26 cellular contexts compared by ENCODE assay signal in genomic region chrX:13248867-13249521, GRCh38.
DNase-seq lines count a peak whose midpoint lies in the region; ATAC-seq, FAIRE-seq and TF ChIP-seq lines count a peak whose summit lies in the region.
"Had no signal": no experiment of that assay in that cellular context is flagged by ENCODE, and none has a peak within 500 bp of the region (broad histone marks: within the 10 kb centered on the region; RNA-seq: fewer than 3 reads in every experiment).

No MANE protein-coding gene starts in this region.

- ATAC-seq in left ventricle myocardium superior = no peak
- no peak for ATAC-seq in K562
- no peak for ATAC-seq in GM23338
- ATAC-seq: activated naive CD8-positive, alpha-beta T cell treated with anti-CD3 and anti-CD28 coated beads, Interleukin-2, amount 50 U/mL, for 24 hours; foreskin keratinocyte had no signal

- H2AFZ ChIP-seq in K562 (ENCODE audit: low read depth, low read length) (no peak overlapping the region), GM23338 (no peak overlapping the region)

- H3K27ac Mint-ChIP-seq in mesothelial cell of epicardium = peak overlapping the region; percentile 81
- no peak overlapping the region for H3K27ac Mint-ChIP-seq in GM23338
- H3K27ac Mint-ChIP-seq: activated B cell treated with CpG ODN at 0.5 μM for 24 hours; activated naive CD8-positive, alpha-beta T cell treated with anti-CD3 and anti-CD28 coated beads, Interleukin-2, amount 50 U/mL, for 24 hours; dendritic cell treated with granulocyte-macrophage colony-stimulating factor and Interleukin-4, amounts not matched to agents 40 ng/mL and 50 ng/mL, for 4 days; T-helper 2 cell treated with Interferon-gamma antibody and Interleukin-4, amounts not matched to agents 5 μg/mL and 100 μg/mL, for 36 hours had no signal

- H3K9me3 Mint-ChIP-seq in mesothelial cell of epicardium = peaks cover 52% of the 10 kb centered on the region
- no peaks in the 10 kb centered on the region for H3K9me3 Mint-ChIP-seq in GM23338
- H3K9me3 Mint-ChIP-seq: activated B cell treated with CpG ODN at 0.5 μM for 24 hours; activated naive CD8-positive, alpha-beta T cell treated with anti-CD3 and anti-CD28 coated beads, Interleukin-2, amount 50 U/mL, for 24 hours; dendritic cell treated with granulocyte-macrophage colony-stimulating factor and Interleukin-4, amounts not matched to agents 40 ng/mL and 50 ng/mL, for 4 days; T-helper 2 cell treated with Interferon-gamma antibody and Interleukin-4, amounts not matched to agents 5 μg/mL and 100 μg/mL, for 36 hours had no signal

- H3K9me3 ChIP-seq in left ventricle myocardium inferior (replicated peaks) (no peaks in the 10 kb centered on the region), K562 (replicated peaks; ENCODE audit: control insufficient read depth, insufficient read depth, low read depth, low read length) (peaks cover 8% of the 10 kb centered on the region)
- H3K9me3 ChIP-seq: HAP-1 had no signal

- H3K79me2 ChIP-seq in K562 (ENCODE audit: control insufficient read depth, insufficient read depth, low read length) = no peaks in the 10 kb centered on the region
- no peaks in the 10 kb centered on the region for H3K79me2 ChIP-seq in GM23338 (replicated peaks; ENCODE audit: insufficient read depth)

- H3K36me3 ChIP-seq in left ventricle myocardium inferior (no peaks in the 10 kb centered on the region), K562 (ENCODE audit: control insufficient read depth, insufficient read depth, low read length) (no peaks in the 10 kb centered on the region), H7 (replicated peaks; ENCODE audit: control insufficient read depth, insufficient read depth, low read length) (no peaks in the 10 kb centered on the region), GM23338 (ENCODE audit: insufficient read depth) (no peaks in the 10 kb centered on the region)
- H3K36me3 ChIP-seq: HAP-1, tibial artery had no signal

- 27% methylated on average over 9 of the region's 10 CpGs for WGBS in K562 (ENCODE audit: insufficient coverage, low coverage, missing lambda C conversion rate)

- no peaks in the 10 kb centered on the region for H3K27me3 Mint-ChIP-seq in mesothelial cell of epicardium (ENCODE audit: low read depth)
- H3K27me3 Mint-ChIP-seq in GM23338 (ENCODE audit: insufficient read depth, low read depth, poor library complexity) = peaks cover 2% of the 10 kb centered on the region
- H3K27me3 Mint-ChIP-seq: activated B cell treated with CpG ODN at 0.5 μM for 24 hours; activated naive CD8-positive, alpha-beta T cell treated with anti-CD3 and anti-CD28 coated beads, Interleukin-2, amount 50 U/mL, for 24 hours had no signal

- FAIRE-seq in K562 (lab: Jason Lieb, UNC) = no peak
- FAIRE-seq: A204.1, keratinocyte, RCC 7860 had no signal

- H4K20me1 ChIP-seq in K562 (replicated peaks; ENCODE audit: control insufficient read depth, insufficient read depth, low read length) = no peaks in the 10 kb centered on the region
- H4K20me1 ChIP-seq in GM23338 (replicated peaks; ENCODE audit: insufficient read depth) = no peaks in the 10 kb centered on the region

- BruUV-seq in K562 (replicated peaks; lab: Mats Ljungman, UMichigan) = no TSS peak

- H3K4me2 ChIP-seq in K562 (ENCODE audit: insufficient read depth, low read length) (no peak overlapping the region), GM23338 (no peak overlapping the region)

- H3K27me3 ChIP-seq in left ventricle myocardium inferior (ENCODE audit: low read depth) (no peaks in the 10 kb centered on the region), K562 (ENCODE audit: control insufficient read depth in 2 of 2, insufficient read depth in 2 of 2, low read length in 2 of 2) (no peaks in the 10 kb centered on the region), H7 (ENCODE audit: control insufficient read depth, insufficient read depth, low read length) (no peaks in the 10 kb centered on the region), GM23338 (ENCODE audit: insufficient read depth) (no peaks in the 10 kb centered on the region)
- H3K27me3 ChIP-seq: foreskin keratinocyte, tibial artery had no signal

- no peaks in the 10 kb centered on the region for H3K36me3 Mint-ChIP-seq in mesothelial cell of epicardium
- H3K36me3 Mint-ChIP-seq in GM23338 (ENCODE audit: low read depth) = no peaks in the 10 kb centered on the region

- H3K27ac ChIP-seq in left ventricle myocardium inferior (replicated peaks) (peak overlapping the region; percentile 60), K562 (ENCODE audit: extremely low read depth, low read depth, low read length) (no peak overlapping the region), GM23338 (ENCODE audit: low read depth) (no peak overlapping the region)
- H3K27ac ChIP-seq: C4-2B, foreskin keratinocyte, SK-N-MC, tibial artery had no signal

- H3K9ac ChIP-seq in K562 (ENCODE audit: insufficient read depth in 1 of 2, low read depth in 2 of 2, low read length in 2 of 2) = no peak overlapping the region

- no peak for TF ChIP-seq POLR2A in K562 (conservative IDR thresholded peaks at IDR 0.05)

- no peak for TF ChIP-seq EP300 in K562 (IDR thresholded peaks at IDR 0.05; ENCODE audit: low read length)

- H3K9me2 ChIP-seq in GM23338 (ENCODE audit: insufficient read depth) = no peaks in the 10 kb centered on the region

- no peaks in the 10 kb centered on the region for H3K4me1 ChIP-seq in left ventricle myocardium inferior
- H3K4me1 ChIP-seq in K562 (replicated peaks in 1 of 2; ENCODE audit: control insufficient read depth in 2 of 2, insufficient read depth in 2 of 2, low read length in 2 of 2) = peaks cover 0 to 12% of the 10 kb centered on the region in 2 experiments; a peak in 1 of 5 replicates
- H3K4me1 ChIP-seq in GM23338 (ENCODE audit: insufficient read depth) = no peaks in the 10 kb centered on the region
- H3K4me1 ChIP-seq: HAP-1 had no signal

- DNase-seq in left ventricle myocardium inferior = no peak
- DNase-seq in left ventricle myocardium superior = no peak
- no peak for DNase-seq in K562 (ENCODE audit: extremely low read depth in 1 of 4, low spot score in 3 of 4)
- DNase-seq in mesothelial cell of epicardium (ENCODE audit: low spot score in 2 of 2, unreplicated experiment in 2 of 2) = no peak
- no peak for DNase-seq in H7
- DNase-seq in GM23338 (ENCODE audit: low spot score) = no peak
- DNase-seq in dedifferentiated amniotic fluid mesenchymal stem cell (ENCODE audit: extremely low spot score) = no peak
- DNase-seq in NK-92 treated with Interleukin-12 subunit alpha and Interleukin-12 subunit beta, amount 100 ng/mL, for 24 hours (lab: John Stamatoyannopoulos, UW) = no peak
- DNase-seq: activated B cell treated with CpG ODN at 0.5 μM for 24 hours; activated CD4-positive, alpha-beta T cell treated with anti-CD3 and anti-CD28 coated beads, Interleukin-2, amount 50 U/mL, for 48 hours; activated gamma-delta T cell; activated naive CD8-positive, alpha-beta T cell treated with anti-CD3 and anti-CD28 coated beads, Interleukin-2, amount 50 U/mL, for 24 hours; activated T-cell treated with anti-CD3 and anti-CD28 coated beads for 4 hours; foreskin keratinocyte; NCI-H1417; stimulated activated CD4-positive, alpha-beta T cell treated with anti-CD3 and anti-CD28 coated beads, Interleukin-4, amount 100 ng/mL, for 24 hours; stimulated activated naive CD4-positive, alpha-beta T cell treated with Interleukin-2 at 50 U/mL for 16 hours; tibial artery had no signal

- CTCF ChIA-PET in K562 (lab: Yijun Ruan, JAX; ENCODE audit: low intra/inter-chr PET ratio) = no interaction called here

- TF ChIP-seq RAD21 in K562 (CRISPR knock-in tag; conservative IDR thresholded peaks at IDR 0.05 in 1 of 2, IDR thresholded peaks at IDR 0.05 in 1 of 2) = no peak

- H3K4me3 Mint-ChIP-seq in mesothelial cell of epicardium = no peak overlapping the region
- no peak overlapping the region for H3K4me3 Mint-ChIP-seq in GM23338
- H3K4me3 Mint-ChIP-seq: activated B cell treated with CpG ODN at 0.5 μM for 24 hours; activated naive CD8-positive, alpha-beta T cell treated with anti-CD3 and anti-CD28 coated beads, Interleukin-2, amount 50 U/mL, for 24 hours; dendritic cell treated with granulocyte-macrophage colony-stimulating factor and Interleukin-4, amounts not matched to agents 40 ng/mL and 50 ng/mL, for 4 days; T-helper 2 cell treated with Interferon-gamma antibody and Interleukin-4, amounts not matched to agents 5 μg/mL and 100 μg/mL, for 36 hours had no signal

- TF ChIP-seq CTCF in left ventricle myocardium inferior (IDR thresholded peaks at IDR 0.05; ENCODE audit: borderline replicate concordance) (no peak), K562 (IDR thresholded peaks at IDR 0.05 in 2 of 3, conservative IDR thresholded peaks at IDR 0.05 in 1 of 3; ENCODE audit: insufficient read depth in 2 of 3, low read depth in 1 of 3, low read length in 3 of 3) (no peak), mesothelial cell of epicardium (IDR thresholded peaks at IDR 0.05; ENCODE audit: unreplicated experiment) (no peak), GM23338 (conservative IDR thresholded peaks at IDR 0.05; ENCODE audit: low read depth in 2 of 2) (no peak)

- no peak overlapping the region for H3K4me3 ChIP-seq in left ventricle myocardium inferior
- H3K4me3 ChIP-seq in K562 = no peak overlapping the region
- no peak overlapping the region for H3K4me3 ChIP-seq in H7 (ENCODE audit: insufficient read depth, low read depth, low read length)
- no peak overlapping the region for H3K4me3 ChIP-seq in GM23338
- H3K4me3 ChIP-seq: HAP-1, SK-N-MC, tibial artery had no signal

- POLR2A ChIA-PET in K562 (lab: Yijun Ruan, JAX) = interaction anchor here (1.0 kb wide), 1 partner anchor 9 kb away, joined by 4 read pairs; no protein-coding TSS in a partner anchor

- intact Hi-C loops in left ventricle myocardium inferior (cut with micrococcal nuclease) (no loop called here), left ventricle myocardium superior (cut with micrococcal nuclease) (no loop called here), K562 (cut with micrococcal nuclease) (no loop called here)

- peaks cover 24% of the 10 kb centered on the region for H3K4me1 Mint-ChIP-seq in mesothelial cell of epicardium
- H3K4me1 Mint-ChIP-seq in GM23338 = no peaks in the 10 kb centered on the region

- in situ Hi-C loops in K562 (cut with MboI) = no loop called here

- no peaks in the 10 kb centered on the region for H3F3A ChIP-seq in GM23338 (replicated peaks; ENCODE audit: low read depth)

- H3K9me1 ChIP-seq in K562 (ENCODE audit: control insufficient read depth, insufficient read depth, low read length) = no peaks in the 10 kb centered on the region

TF ChIP-seq in GM23338, 12 proteins besides CTCF, POLR2A, EP300 and RAD21 (continues in another document):
- TF ChIP-seq EZH2 (IDR thresholded peaks at IDR 0.05; ENCODE audit: low read depth, unreplicated experiment) = no peak
- no peak for TF ChIP-seq POLR2AphosphoS5 (IDR thresholded peaks at IDR 0.05; ENCODE audit: low read depth)
- no peak for TF ChIP-seq JUNB (IDR thresholded peaks at IDR 0.05; ENCODE audit: unreplicated experiment)
- no peak for TF ChIP-seq STAT1 (IDR thresholded peaks at IDR 0.05; ENCODE audit: unreplicated experiment)
